ENCODE assay signal across 10 cellular contexts in the genomic region with DNA sequence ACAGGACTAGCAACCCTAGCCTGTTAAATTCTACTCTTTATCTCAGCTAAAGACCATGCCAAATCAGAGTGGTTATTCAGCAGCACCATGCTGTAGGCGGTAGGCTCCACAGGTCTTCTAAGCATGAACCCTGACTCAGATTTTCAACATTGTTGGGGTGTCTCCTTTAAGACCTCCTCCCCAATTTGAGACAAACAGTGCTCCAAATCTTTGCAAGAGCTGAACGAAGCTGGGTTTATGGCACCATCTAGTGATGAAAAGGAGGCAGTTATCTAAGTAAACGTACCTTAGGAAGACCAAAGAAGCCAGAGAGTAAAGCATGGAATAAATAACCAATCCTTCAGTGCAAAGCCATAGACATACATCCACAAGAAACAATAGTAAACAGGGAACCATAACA.
DNase-seq lines count a peak whose midpoint lies in the region; ATAC-seq and TF ChIP-seq lines count a peak whose summit lies in the region.
"Had no signal": no experiment of that assay in that cellular context is flagged by ENCODE, and none has a peak within 500 bp of the region (broad histone marks: within the 10 kb centered on the region; RNA-seq: fewer than 3 reads in every experiment).

No MANE protein-coding gene starts in this region.

- no peaks in the 10 kb centered on the region for H4K20me1 ChIP-seq in GM23338 (replicated peaks; ENCODE audit: insufficient read depth)
- H4K20me1 ChIP-seq in PC-3 (ENCODE audit: low read length) = no peaks in the 10 kb centered on the region

- no peaks in the 10 kb centered on the region for H3K9me3 ChIP-seq in PC-3 (ENCODE audit: low read length)
- H3K9me3 ChIP-seq in effector memory CD4-positive, alpha-beta T cell (ENCODE audit: control insufficient read depth, low read length) = no peaks in the 10 kb centered on the region

- TF ChIP-seq CTCF in AG10803 (conservative IDR thresholded peaks at IDR 0.05; ENCODE audit: low read length) = peak; percentile 60
- TF ChIP-seq CTCF in GM23338 (conservative IDR thresholded peaks at IDR 0.05; ENCODE audit: low read depth in 2 of 2) = peak; percentile 74 to 82
- TF ChIP-seq CTCF in PC-3 (conservative IDR thresholded peaks at IDR 0.05; ENCODE audit: low read depth, low read length) = peak; percentile 75

- peaks cover 29% of the 10 kb centered on the region for H3K36me3 Mint-ChIP-seq in GM23338 (ENCODE audit: low read depth)
- H3K36me3 Mint-ChIP-seq: IgD-negative memory B cell had no signal

- H3K27ac ChIP-seq in GM23338 (ENCODE audit: low read depth) (no peak overlapping the region), PC-3 (ENCODE audit: low read length) (no peak overlapping the region)
- no peak overlapping the region for H3K27ac ChIP-seq in effector memory CD4-positive, alpha-beta T cell (ENCODE audit: insufficient read depth, low read length, poor library complexity, severe bottlenecking)

- H3K4me2 ChIP-seq in GM23338 (no peak overlapping the region), PC-3 (ENCODE audit: low read length) (no peak overlapping the region)

- intact Hi-C loops in PC-3 (cut with micrococcal nuclease) = loop anchor here (2.0 to 5.0 kb wide), 2 partner anchors 484 to 539 kb away; no protein-coding TSS in a partner anchor

- no peak overlapping the region for H3K4me3 ChIP-seq in AG10803 (ENCODE audit: low read length)
- no peak overlapping the region for H3K4me3 ChIP-seq in GM23338
- H3K4me3 ChIP-seq in PC-3 (ENCODE audit: low read length) = no peak overlapping the region
- H3K4me3 ChIP-seq in effector memory CD4-positive, alpha-beta T cell (ENCODE audit: insufficient read depth, low read depth, low read length, poor library complexity, severe bottlenecking) = no peak overlapping the region
- H3K4me3 ChIP-seq: lung had no signal

- H3K4me1 ChIP-seq in GM23338 (ENCODE audit: insufficient read depth) (no peaks in the 10 kb centered on the region), PC-3 (ENCODE audit: insufficient read depth, low read length) (no peaks in the 10 kb centered on the region)
- no peaks in the 10 kb centered on the region for H3K4me1 ChIP-seq in effector memory CD4-positive, alpha-beta T cell (ENCODE audit: control insufficient read depth, insufficient read depth, low read length, poor library complexity, severe bottlenecking)

- no peaks in the 10 kb centered on the region for H3K27me3 Mint-ChIP-seq in GM23338 (ENCODE audit: insufficient read depth, low read depth, poor library complexity)
- H3K27me3 Mint-ChIP-seq: IgD-negative memory B cell had no signal

- H3K9me3 Mint-ChIP-seq in GM23338 = peaks cover 37% of the 10 kb centered on the region

- no peak overlapping the region for H3K9ac ChIP-seq in PC-3 (ENCODE audit: low read length)

- H2AFZ ChIP-seq in GM23338 (peak overlapping the region; percentile 89), PC-3 (ENCODE audit: low read length) (no peak overlapping the region)

- H3F3A ChIP-seq in GM23338 (replicated peaks; ENCODE audit: low read depth) (no peaks in the 10 kb centered on the region), PC-3 (ENCODE audit: low read length, unreplicated experiment) (no peaks in the 10 kb centered on the region)

- H3K4me1 Mint-ChIP-seq in GM23338 = peaks cover 5% of the 10 kb centered on the region
- H3K4me1 Mint-ChIP-seq: IgD-negative memory B cell had no signal

- H3K27ac Mint-ChIP-seq in GM23338 = no peak overlapping the region
- H3K27ac Mint-ChIP-seq: IgD-negative memory B cell had no signal

- no TSS peak for BruUV-seq in PC-3 (replicated peaks; lab: Mats Ljungman, UMichigan)

- H3K9me2 ChIP-seq in GM23338 (ENCODE audit: insufficient read depth) = no peaks in the 10 kb centered on the region
- no peaks in the 10 kb centered on the region for H3K9me2 ChIP-seq in PC-3 (replicated peaks; ENCODE audit: low read length)

- 0 out of 2 replicates have a peak, but pooled peaks cover 4% of the 10 kb centered on the region for H3K36me3 ChIP-seq in GM23338 (ENCODE audit: insufficient read depth)
- no peaks in the 10 kb centered on the region for H3K36me3 ChIP-seq in PC-3 (ENCODE audit: low read depth, low read length)
- H3K36me3 ChIP-seq in effector memory CD4-positive, alpha-beta T cell (ENCODE audit: control insufficient read depth, insufficient read depth, low read length) = no peaks in the 10 kb centered on the region

- H3K27me3 ChIP-seq in GM23338 (ENCODE audit: insufficient read depth) (no peaks in the 10 kb centered on the region), PC-3 (ENCODE audit: low read length) (no peaks in the 10 kb centered on the region)
- H3K27me3 ChIP-seq in effector memory CD4-positive, alpha-beta T cell (replicated peaks; ENCODE audit: control insufficient read depth, insufficient read depth, low read length, poor library complexity, severe bottlenecking) = no peaks in the 10 kb centered on the region

- peak; percentile 32 for DNase-seq in AG10803 (ENCODE audit: low read depth)
- peak; percentile 81 for DNase-seq in GM23338 (ENCODE audit: low spot score)
- DNase-seq in PC-3 = peak; percentile 64
- DNase-seq in fibroblast of the conjunctiva (ENCODE audit: low read depth) = peak; percentile 40
- DNase-seq in effector memory CD4-positive, alpha-beta T cell = no peak
- no peak for DNase-seq in activated CD8-positive, alpha-beta memory T cell treated with anti-CD3 and anti-CD28 coated beads for 24 hours

- no peak overlapping the region for H3K4me3 Mint-ChIP-seq in GM23338
- H3K4me3 Mint-ChIP-seq: IgD-negative memory B cell had no signal

- ATAC-seq in GM23338 (peak; percentile 91), PC-3 (peak; percentile 33; the same call in 1 of the 2 replicates), GM21367 (IDR thresholded peaks at IDR 0.05; ENCODE audit: unreplicated experiment) (no peak), HG02759 (IDR thresholded peaks at IDR 0.05; ENCODE audit: unreplicated experiment) (no peak)

- POLR2A ChIA-PET in PC-3 (lab: Charles Lee; ENCODE audit: unreplicated experiment) = no interaction called here

- CTCF ChIA-PET in PC-3 (lab: Charles Lee) = interaction anchor here (0.6 to 0.8 kb wide), 3 partner anchors 41 to 541 kb away, joined by 3 to 6 read pairs (median 3); no protein-coding TSS in a partner anchor

- H3K79me2 ChIP-seq in GM23338 (replicated peaks; ENCODE audit: insufficient read depth) = no peaks in the 10 kb centered on the region
- H3K79me2 ChIP-seq in PC-3 (ENCODE audit: low read length) = no peaks in the 10 kb centered on the region

TF ChIP-seq in GM23338, 12 proteins besides CTCF, POLR2A, EP300 and RAD21:
- no peak for TF ChIP-seq EZH2 (IDR thresholded peaks at IDR 0.05; ENCODE audit: low read depth, unreplicated experiment)
- TF ChIP-seq ETS1 (IDR thresholded peaks at IDR 0.05) = no peak

Comparison
In these comparisons a context has a peak if more than half of its experiments do, and no peak if none do; other contexts are left out.
1. DNase-seq: peak in AG10803 (single experiment), GM23338 (single experiment), PC-3 (single experiment) and fibroblast of the conjunctiva (single experiment); none in effector memory CD4-positive, alpha-beta T cell (0 of 3) and activated CD8-positive, alpha-beta memory T cell treated with anti-CD3 and anti-CD28 coated beads for 24 hours (single experiment).
2. ATAC-seq: peak in GM23338 (single experiment) and PC-3 (single experiment); none in GM21367 (single experiment) and HG02759 (single experiment).
3. Peak in every context shown above with its lines, with median percentiles within 50 percentile points of each other: CTCF ChIP-seq.